In genomic region chrX:40414335-40414734, GRCh38 we compare ENCODE assay signal across 16 cellular contexts.
A peak's percentile ranks its signal among the peaks of the same experiment; 100 is the strongest.
DNase-seq lines count a peak whose midpoint lies in the region; ATAC-seq and TF ChIP-seq lines count a peak whose summit lies in the region.
"Had no signal": no experiment of that assay in that cellular context is flagged by ENCODE, and none has a peak within 500 bp of the region (broad histone marks: within the 10 kb centered on the region; RNA-seq: fewer than 3 reads in every experiment).

No MANE protein-coding gene starts in this region.

- peaks cover 9% of the 10 kb centered on the region; the same call in 2 of the 3 replicates for H3K4me1 Mint-ChIP-seq in GM23338
- peaks cover 18% of the 10 kb centered on the region for H3K4me1 Mint-ChIP-seq in glutamatergic neuron (ENCODE audit: low read depth, unreplicated experiment)

- TF ChIP-seq EP300 in stomach (IDR thresholded peaks at IDR 0.05): no peak

- H4K20me1 ChIP-seq in GM23338 (replicated peaks; ENCODE audit: insufficient read depth): no peaks in the 10 kb centered on the region
- H4K20me1 ChIP-seq: BLaER1 had no signal

- H3K27me3 ChIP-seq in GM23338 (ENCODE audit: insufficient read depth) (no peaks in the 10 kb centered on the region), upper lobe of right lung (no peaks in the 10 kb centered on the region), stomach (peaks cover 0 to 3% (median 0%) of the 10 kb centered on the region in 3 donors)
- H3K27me3 ChIP-seq: BLaER1 had no signal

- H3K9me3 ChIP-seq in upper lobe of right lung: no peaks in the 10 kb centered on the region
- peaks cover 0 to 20% (median 6%) of the 10 kb centered on the region in 4 donors for H3K9me3 ChIP-seq in stomach
- H3K9me3 ChIP-seq: HAP-1 had no signal

- no peaks in the 10 kb centered on the region for H3K79me2 ChIP-seq in GM23338 (replicated peaks; ENCODE audit: insufficient read depth)

- TF ChIP-seq POLR2A in stomach (IDR thresholded peaks at IDR 0.05): no peak

- H3K4me2 ChIP-seq in GM23338: no peak overlapping the region
- H3K4me2 ChIP-seq: A549, BLaER1 had no signal

- H3K9me2 ChIP-seq in GM23338 (ENCODE audit: insufficient read depth): no peaks in the 10 kb centered on the region

- no peaks in the 10 kb centered on the region; the same call in 2 of the 3 replicates for H3K9me3 Mint-ChIP-seq in GM23338
- peaks cover 7% of the 10 kb centered on the region for H3K9me3 Mint-ChIP-seq in glutamatergic neuron (ENCODE audit: unreplicated experiment)

- H3F3A ChIP-seq in GM23338 (replicated peaks; ENCODE audit: low read depth): no peaks in the 10 kb centered on the region

- H3K36me3 Mint-ChIP-seq in GM23338 (ENCODE audit: low read depth) (no peaks in the 10 kb centered on the region), glutamatergic neuron (ENCODE audit: unreplicated experiment) (no peaks in the 10 kb centered on the region)
- H3K36me3 Mint-ChIP-seq: CD14-positive monocyte; CD4-positive, alpha-beta memory T cell had no signal

- DNase-seq in GM23338 (ENCODE audit: low spot score): no peak
- peak; percentile 70 for DNase-seq in NCI-H69 (lab: John Stamatoyannopoulos, UW)
- DNase-seq in glutamatergic neuron: peak; percentile 48
- no peak for DNase-seq in upper lobe of right lung
- no peak for DNase-seq in stomach
- no peak for DNase-seq in cerebellar cortex (ENCODE audit: low spot score)
- DNase-seq in activated naive CD4-positive, alpha-beta T cell treated with Interleukin-2 at 50 U/mL for 16 hours: no peak
- DNase-seq: AML-193; Calu3; CD4-positive, alpha-beta memory T cell; DMS79 treated with DMSO at 0.1 percent for 48 hours had no signal

- H2AFZ ChIP-seq in GM23338: no peak overlapping the region

- H3K4me1 ChIP-seq in GM23338 (ENCODE audit: insufficient read depth) (no peaks in the 10 kb centered on the region), upper lobe of right lung (no peaks in the 10 kb centered on the region), stomach (no peaks in the 10 kb centered on the region)
- H3K4me1 ChIP-seq: A549, HAP-1 had no signal

- TF ChIP-seq CTCF in GM23338 (conservative IDR thresholded peaks at IDR 0.05; ENCODE audit: low read depth in 2 of 2) (no peak), glutamatergic neuron (IDR thresholded peaks at IDR 0.05; ENCODE audit: partially characterized antibody, unreplicated experiment) (no peak), upper lobe of right lung (IDR thresholded peaks at IDR 0.05) (no peak), stomach (IDR thresholded peaks at IDR 0.05) (no peak)

- H3K4me3 ChIP-seq in GM23338: no peak overlapping the region
- H3K4me3 ChIP-seq in upper lobe of right lung: no peak overlapping the region
- H3K4me3 ChIP-seq in stomach: no peak overlapping the region
- H3K4me3 ChIP-seq: A549, BLaER1, GM12878, HAP-1 had no signal

- intact Hi-C loops in upper lobe of right lung (cut with DNase I): no loop called here
- intact Hi-C loops in stomach (cut with DNase I; ENCODE audit: low total_unique reads): no loop called here

- no peak overlapping the region for H3K4me3 Mint-ChIP-seq in GM23338
- H3K4me3 Mint-ChIP-seq in glutamatergic neuron (ENCODE audit: unreplicated experiment): peak overlapping the region; percentile 61
- H3K4me3 Mint-ChIP-seq: CD14-positive monocyte; CD4-positive, alpha-beta memory T cell had no signal

- H3K36me3 ChIP-seq in GM23338 (ENCODE audit: insufficient read depth) (no peaks in the 10 kb centered on the region), upper lobe of right lung (no peaks in the 10 kb centered on the region), stomach (no peaks in the 10 kb centered on the region)
- H3K36me3 ChIP-seq: BLaER1, HAP-1 had no signal

- 72 to 95% (median 82%) methylated on average over 3 of the region's 3 CpGs for WGBS in stomach, 5 donors

- ATAC-seq in GM23338 (peak; percentile 37; the same call in 2 of the 3 replicates), upper lobe of right lung (no peak)
- ATAC-seq: A549, GM12878 had no signal

- H3K27me3 Mint-ChIP-seq in GM23338 (ENCODE audit: insufficient read depth, low read depth, poor library complexity) (peaks cover 4% of the 10 kb centered on the region), glutamatergic neuron (ENCODE audit: unreplicated experiment) (peaks cover 3% of the 10 kb centered on the region)
- H3K27me3 Mint-ChIP-seq: CD4-positive, alpha-beta memory T cell had no signal

- H3K27ac ChIP-seq in GM23338 (ENCODE audit: low read depth) (no peak overlapping the region), upper lobe of right lung (no peak overlapping the region), stomach (no peak overlapping the region)
- H3K27ac ChIP-seq: A549, BLaER1 had no signal

- H3K27ac Mint-ChIP-seq in GM23338 (no peak overlapping the region), glutamatergic neuron (ENCODE audit: unreplicated experiment) (peak overlapping the region; percentile 88)
- H3K27ac Mint-ChIP-seq: CD14-positive monocyte; CD4-positive, alpha-beta memory T cell had no signal

TF ChIP-seq in GM23338, 12 proteins besides CTCF, POLR2A, EP300 and RAD21 (continues in another document):
- TF ChIP-seq EZH2 (IDR thresholded peaks at IDR 0.05; ENCODE audit: low read depth, unreplicated experiment): no peak
- TF ChIP-seq ZNF331 (CRISPR knock-in tag; IDR thresholded peaks at IDR 0.05; ENCODE audit: low read depth): no peak
- no peak for TF ChIP-seq ZNF114 (CRISPR knock-in tag; IDR thresholded peaks at IDR 0.05)
- TF ChIP-seq POLR2AphosphoS5 (IDR thresholded peaks at IDR 0.05; ENCODE audit: low read depth): no peak
- no peak for TF ChIP-seq NANOG (IDR thresholded peaks at IDR 0.05; ENCODE audit: borderline replicate concordance)
- TF ChIP-seq EZH2phosphoT487 (IDR thresholded peaks at IDR 0.05; ENCODE audit: unreplicated experiment): no peak
- TF ChIP-seq JUNB (IDR thresholded peaks at IDR 0.05; ENCODE audit: unreplicated experiment): no peak
- TF ChIP-seq, protein P1, sequence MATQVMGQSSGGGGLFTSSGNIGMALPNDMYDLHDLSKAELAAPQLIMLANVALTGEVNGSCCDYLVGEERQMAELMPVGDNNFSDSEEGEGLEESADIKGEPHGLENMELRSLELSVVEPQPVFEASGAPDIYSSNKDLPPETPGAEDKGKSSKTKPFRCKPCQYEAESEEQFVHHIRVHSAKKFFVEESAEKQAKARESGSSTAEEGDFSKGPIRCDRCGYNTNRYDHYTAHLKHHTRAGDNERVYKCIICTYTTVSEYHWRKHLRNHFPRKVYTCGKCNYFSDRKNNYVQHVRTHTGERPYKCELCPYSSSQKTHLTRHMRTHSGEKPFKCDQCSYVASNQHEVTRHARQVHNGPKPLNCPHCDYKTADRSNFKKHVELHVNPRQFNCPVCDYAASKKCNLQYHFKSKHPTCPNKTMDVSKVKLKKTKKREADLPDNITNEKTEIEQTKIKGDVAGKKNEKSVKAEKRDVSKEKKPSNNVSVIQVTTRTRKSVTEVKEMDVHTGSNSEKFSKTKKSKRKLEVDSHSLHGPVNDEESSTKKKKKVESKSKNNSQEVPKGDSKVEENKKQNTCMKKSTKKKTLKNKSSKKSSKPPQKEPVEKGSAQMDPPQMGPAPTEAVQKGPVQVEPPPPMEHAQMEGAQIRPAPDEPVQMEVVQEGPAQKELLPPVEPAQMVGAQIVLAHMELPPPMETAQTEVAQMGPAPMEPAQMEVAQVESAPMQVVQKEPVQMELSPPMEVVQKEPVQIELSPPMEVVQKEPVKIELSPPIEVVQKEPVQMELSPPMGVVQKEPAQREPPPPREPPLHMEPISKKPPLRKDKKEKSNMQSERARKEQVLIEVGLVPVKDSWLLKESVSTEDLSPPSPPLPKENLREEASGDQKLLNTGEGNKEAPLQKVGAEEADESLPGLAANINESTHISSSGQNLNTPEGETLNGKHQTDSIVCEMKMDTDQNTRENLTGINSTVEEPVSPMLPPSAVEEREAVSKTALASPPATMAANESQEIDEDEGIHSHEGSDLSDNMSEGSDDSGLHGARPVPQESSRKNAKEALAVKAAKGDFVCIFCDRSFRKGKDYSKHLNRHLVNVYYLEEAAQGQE (IDR thresholded peaks at IDR 0.05; ENCODE audit: unreplicated experiment): no peak
- TF ChIP-seq, protein P2, sequence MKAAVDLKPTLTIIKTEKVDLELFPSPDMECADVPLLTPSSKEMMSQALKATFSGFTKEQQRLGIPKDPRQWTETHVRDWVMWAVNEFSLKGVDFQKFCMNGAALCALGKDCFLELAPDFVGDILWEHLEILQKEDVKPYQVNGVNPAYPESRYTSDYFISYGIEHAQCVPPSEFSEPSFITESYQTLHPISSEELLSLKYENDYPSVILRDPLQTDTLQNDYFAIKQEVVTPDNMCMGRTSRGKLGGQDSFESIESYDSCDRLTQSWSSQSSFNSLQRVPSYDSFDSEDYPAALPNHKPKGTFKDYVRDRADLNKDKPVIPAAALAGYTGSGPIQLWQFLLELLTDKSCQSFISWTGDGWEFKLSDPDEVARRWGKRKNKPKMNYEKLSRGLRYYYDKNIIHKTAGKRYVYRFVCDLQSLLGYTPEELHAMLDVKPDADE (IDR thresholded peaks at IDR 0.05): no peak

Comparison
In these comparisons a context has a peak if more than half of its experiments do, and no peak if none do; other contexts are left out.
1. DNase-seq: peak in NCI-H69 (single experiment) and glutamatergic neuron (single experiment); none in GM23338 (single experiment), upper lobe of right lung (single experiment), stomach (single experiment), cerebellar cortex (single experiment) and activated naive CD4-positive, alpha-beta T cell treated with Interleukin-2 at 50 U/mL for 16 hours (single experiment).